In the genomic region with DNA sequence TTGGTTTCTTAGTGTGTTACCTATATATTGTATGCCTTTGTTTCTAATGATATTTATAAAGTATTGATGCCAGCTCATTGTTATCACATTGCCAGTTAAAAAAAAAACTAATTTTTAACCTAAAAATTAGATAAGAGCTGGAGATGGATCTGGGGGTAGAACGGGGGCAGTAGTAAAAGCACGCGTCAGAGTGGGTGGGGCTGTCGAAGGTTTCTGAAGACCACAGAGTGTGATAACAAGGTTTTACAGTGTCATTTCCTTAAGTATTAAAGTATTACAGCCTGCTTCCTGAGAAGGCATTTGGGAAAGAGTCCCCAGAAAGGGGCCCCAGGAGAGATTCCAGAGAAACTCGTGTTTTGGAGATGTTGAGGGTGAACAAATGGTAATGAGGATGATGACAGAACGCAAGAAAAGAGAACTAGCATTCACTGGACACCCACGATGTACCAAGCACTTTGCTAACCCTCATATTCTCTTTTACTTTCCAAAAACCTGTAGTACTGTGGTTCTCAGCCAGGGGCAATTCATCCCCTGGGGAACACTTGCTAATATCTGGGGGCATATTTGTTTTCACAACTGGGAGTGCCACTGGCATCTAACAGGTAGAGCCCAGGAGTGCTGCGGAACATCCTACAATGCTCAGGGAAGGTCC, we compare ENCODE assay signal across 10 cellular contexts. TPM values are rescaled to one million over a fixed set of nuclear protein-coding genes. Genes with fewer than 3 reads are reported as not detected.
"Had no signal": no experiment of that assay in that cellular context is flagged by ENCODE, and none has a peak within 500 bp of the region (broad histone marks: within the 10 kb centered on the region; RNA-seq: fewer than 3 reads in every experiment).

No MANE protein-coding gene starts in this region.

RNA-seq across cellular contexts. Expression of gene FCGR3A, which starts 30.4 kb away (rescaled TPM):
- total RNA-seq: activated CD8-positive, alpha-beta memory T cell treated with anti-CD3 and anti-CD28 coated beads for 36 hours; activated naive CD8-positive, alpha-beta T cell treated with anti-CD3 and anti-CD28 coated beads for 36 hours; activated T-helper 17 cell treated with anti-CD3 and anti-CD28 coated beads, Interleukin-2, amount 50 U/mL, for 72 hours; cardiac muscle cell; RPMI7951; SJCRH30; T-helper 1 cell treated with Interleukin-12 subunit alpha and Interleukin-12 subunit beta and Interleukin-4 antibody, amounts not matched to agents 30 ng/mL and 1 ng/mL, for 36 hours; T-helper 2 cell treated with Interferon-gamma antibody and Interleukin-4, amounts not matched to agents 100 ng/mL and 5 ng/mL, for 36 hours had no signal
- polyA plus RNA-seq: cardiac muscle cell had no signal

RNA-seq across cellular contexts. Expression of gene FCGR3B, which starts 51.0 kb away (rescaled TPM):
- total RNA-seq: activated CD4-positive, alpha-beta memory T cell treated with anti-CD3 and anti-CD28 coated beads, Interleukin-2, amount 10 ng/mL, durations not matched to agents 7 days and 5 days; activated CD8-positive, alpha-beta memory T cell treated with anti-CD3 and anti-CD28 coated beads for 36 hours; activated naive CD8-positive, alpha-beta T cell treated with anti-CD3 and anti-CD28 coated beads for 36 hours; activated T-helper 17 cell treated with anti-CD3 and anti-CD28 coated beads, Interleukin-2, amount 50 U/mL, for 72 hours; ascending aorta; cardiac muscle cell; RPMI7951; SJCRH30; T-helper 1 cell treated with Interleukin-12 subunit alpha and Interleukin-12 subunit beta and Interleukin-4 antibody, amounts not matched to agents 30 ng/mL and 1 ng/mL, for 36 hours; T-helper 2 cell treated with Interferon-gamma antibody and Interleukin-4, amounts not matched to agents 100 ng/mL and 5 ng/mL, for 36 hours had no signal
- polyA plus RNA-seq: cardiac muscle cell had no signal

RNA-seq across cellular contexts. Expression of gene HSPA6, which starts 55.6 kb away (rescaled TPM):
- total RNA-seq: cardiac muscle cell had no signal
- polyA plus RNA-seq: cardiac muscle cell had no signal
